In genomic region chr17:58679263-58680037, GRCh38 we compare ENCODE assay signal across 1 cellular context.
A peak's percentile ranks its signal among the peaks of the same experiment; 100 is the strongest.
TF ChIP-seq lines count a peak whose summit lies in the region.

No MANE protein-coding gene starts in this region.

TF ChIP-seq in WTC11, 78 proteins besides CTCF, POLR2A, EP300 and RAD21 (continued from another document and continues in another):
- no peak; the same call in 1 of the 2 replicates for TF ChIP-seq ATF2 (CRISPR knock-in tag; IDR thresholded peaks at IDR 0.05; ENCODE audit: borderline replicate concordance, low read depth)
- peak; percentile 22; the same call in 1 of the 2 replicates for TF ChIP-seq SMAD4 (CRISPR knock-in tag; IDR thresholded peaks at IDR 0.05)
- TF ChIP-seq NR3C1 (CRISPR knock-in tag; conservative IDR thresholded peaks at IDR 0.05; ENCODE audit: low read depth), result no peak
- TF ChIP-seq ZNF512 (CRISPR knock-in tag; IDR thresholded peaks at IDR 0.05; ENCODE audit: borderline replicate concordance), result 0 out of 2 replicates have a peak, but pooled peaks have one; percentile 19
- peak; percentile 100 for TF ChIP-seq NFATC4 (CRISPR knock-in tag; IDR thresholded peaks at IDR 0.05)
- peak; percentile 100 for TF ChIP-seq ZNF532 (CRISPR knock-in tag; IDR thresholded peaks at IDR 0.05; ENCODE audit: borderline replicate concordance)
- peak; percentile 16; the same call in 1 of the 2 replicates for TF ChIP-seq E2F5 (CRISPR knock-in tag; IDR thresholded peaks at IDR 0.05)
- peak; percentile 99 for TF ChIP-seq ZNF425 (CRISPR knock-in tag; conservative IDR thresholded peaks at IDR 0.05)
- TF ChIP-seq FOXK1 (CRISPR knock-in tag; IDR thresholded peaks at IDR 0.05), result 0 out of 2 replicates have a peak, but pooled peaks have one; percentile 49
- no peak; the same call in 1 of the 2 replicates for TF ChIP-seq MXD4 (CRISPR knock-in tag; IDR thresholded peaks at IDR 0.05; ENCODE audit: borderline replicate concordance)
- no peak for TF ChIP-seq TEAD4 (CRISPR knock-in tag; IDR thresholded peaks at IDR 0.05)
- 0 out of 2 replicates have a peak, but pooled peaks have one; percentile 45 for TF ChIP-seq NFE2L1 (CRISPR knock-in tag; IDR thresholded peaks at IDR 0.05)
- peak; percentile 52 for TF ChIP-seq TEAD1 (CRISPR knock-in tag; IDR thresholded peaks at IDR 0.05)
- TF ChIP-seq ATF3 (CRISPR knock-in tag; conservative IDR thresholded peaks at IDR 0.05), result no peak; the same call in 1 of the 2 replicates
- no peak for TF ChIP-seq ZNF396 (CRISPR knock-in tag; IDR thresholded peaks at IDR 0.05; ENCODE audit: borderline replicate concordance)
- peak; percentile 35; the same call in 1 of the 2 replicates for TF ChIP-seq JUN (CRISPR knock-in tag; IDR thresholded peaks at IDR 0.05)
- no peak for TF ChIP-seq SMAD3 (CRISPR knock-in tag; IDR thresholded peaks at IDR 0.05; ENCODE audit: borderline replicate concordance)
- 0 out of 2 replicates have a peak, but pooled peaks have one; percentile 4 for TF ChIP-seq ZNF423 (CRISPR knock-in tag; IDR thresholded peaks at IDR 0.05)
- TF ChIP-seq JAZF1 (CRISPR knock-in tag; IDR thresholded peaks at IDR 0.05), result 0 out of 2 replicates have a peak, but pooled peaks have one; percentile 39
- TF ChIP-seq ARID4B (CRISPR knock-in tag; IDR thresholded peaks at IDR 0.05; ENCODE audit: borderline replicate concordance), result peak; percentile 61
- no peak for TF ChIP-seq MLX (CRISPR knock-in tag; IDR thresholded peaks at IDR 0.05)
- no peak for TF ChIP-seq ZMAT4 (CRISPR knock-in tag; IDR thresholded peaks at IDR 0.05)
- peak; percentile 99 for TF ChIP-seq AR (CRISPR knock-in tag; IDR thresholded peaks at IDR 0.05)
- TF ChIP-seq PRRX2 (CRISPR knock-in tag; IDR thresholded peaks at IDR 0.05), result peak; percentile 100
- peak; percentile 100 for TF ChIP-seq EMX1 (CRISPR knock-in tag; IDR thresholded peaks at IDR 0.05)
- 0 out of 2 replicates have a peak, but pooled peaks have one; percentile 23 for TF ChIP-seq SP1 (CRISPR knock-in tag; conservative IDR thresholded peaks at IDR 0.05)
- TF ChIP-seq GABPB1 (CRISPR knock-in tag; IDR thresholded peaks at IDR 0.05), result no peak
- no peak for TF ChIP-seq FOXJ3 (CRISPR knock-in tag; IDR thresholded peaks at IDR 0.05; ENCODE audit: borderline replicate concordance)
- peak; percentile 100 for TF ChIP-seq ZNF671 (CRISPR knock-in tag; IDR thresholded peaks at IDR 0.05)
- peak; percentile 49; the same call in 1 of the 2 replicates for TF ChIP-seq MYBL2 (CRISPR knock-in tag; IDR thresholded peaks at IDR 0.05)
- TF ChIP-seq USF1 (CRISPR knock-in tag; IDR thresholded peaks at IDR 0.05), result no peak
- TF ChIP-seq NFYB (CRISPR knock-in tag; conservative IDR thresholded peaks at IDR 0.05; ENCODE audit: low read depth), result peak; percentile 19; the same call in 1 of the 2 replicates
- TF ChIP-seq CDX4 (CRISPR knock-in tag; IDR thresholded peaks at IDR 0.05; ENCODE audit: borderline replicate concordance), result no peak
